14 cellular contexts compared by ENCODE assay signal in the genomic region with DNA sequence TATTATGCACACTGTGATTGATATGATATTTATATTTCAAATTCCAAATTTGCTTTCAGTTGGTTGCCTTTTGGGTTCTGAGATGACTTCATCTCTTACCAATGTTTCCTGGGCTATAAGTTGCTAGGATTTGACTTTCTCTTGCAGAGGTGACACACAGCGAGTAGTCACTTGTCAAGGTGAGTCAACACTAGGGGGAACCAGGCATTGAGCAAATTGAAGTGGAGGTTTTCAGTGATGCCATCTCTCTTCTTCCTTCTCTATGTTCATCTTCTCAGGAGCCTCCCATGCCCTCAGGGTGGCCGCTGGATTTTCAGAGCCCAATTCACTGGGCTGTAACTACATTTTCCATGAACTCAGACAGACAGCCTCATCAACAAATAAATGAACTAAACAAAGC. TPM values are rescaled to one million over a fixed set of nuclear protein-coding genes. Genes with fewer than 3 reads are reported as not detected.
DNase-seq lines count a peak whose midpoint lies in the region; ATAC-seq, FAIRE-seq and TF ChIP-seq lines count a peak whose summit lies in the region.
"Had no signal": no experiment of that assay in that cellular context is flagged by ENCODE, and none has a peak within 500 bp of the region (broad histone marks: within the 10 kb centered on the region; RNA-seq: fewer than 3 reads in every experiment).

No MANE protein-coding gene starts in this region.

- H3K4me3 ChIP-seq in PC-3 (ENCODE audit: low read length) (no peak overlapping the region), bronchial epithelial cell (ENCODE audit: low read depth, low read length) (no peak overlapping the region), ascending aorta (no peak overlapping the region)

- no peaks in the 10 kb centered on the region for H3K79me2 ChIP-seq in PC-3 (ENCODE audit: low read length)

- H3K27ac ChIP-seq in PC-3 (ENCODE audit: low read length) (peak overlapping the region; percentile 29; the same call in 1 of the 2 replicates), ascending aorta (no peak overlapping the region)

- no peaks in the 10 kb centered on the region for H3K9me2 ChIP-seq in PC-3 (replicated peaks; ENCODE audit: low read length)

- intact Hi-C loops in PC-3 (cut with micrococcal nuclease) (no loop called here), ascending aorta (cut with DNase I) (no loop called here)

- CTCF ChIA-PET in PC-3 (lab: Charles Lee), result no interaction called here

- TF ChIP-seq CTCF in PC-3 (conservative IDR thresholded peaks at IDR 0.05; ENCODE audit: low read depth, low read length) (peak; percentile 46; the same call in 1 of the 2 replicates), bronchial epithelial cell (IDR thresholded peaks at IDR 0.05; ENCODE audit: insufficient read depth, low read length, severe bottlenecking) (peak; percentile 30), ascending aorta (IDR thresholded peaks at IDR 0.05) (no peak)

- no peaks in the 10 kb centered on the region for H3K27me3 ChIP-seq in PC-3 (ENCODE audit: low read length)
- H3K27me3 ChIP-seq in bronchial epithelial cell (ENCODE audit: control insufficient read depth, insufficient read depth, low read length), result no peaks in the 10 kb centered on the region
- H3K27me3 ChIP-seq in ascending aorta, result no peaks in the 10 kb centered on the region

- POLR2A ChIA-PET in PC-3 (lab: Charles Lee; ENCODE audit: unreplicated experiment), result no interaction called here

- H3K4me2 ChIP-seq in PC-3 (ENCODE audit: low read length), result 0 out of 2 replicates have a peak overlapping the region, but pooled peaks have one; percentile 12

- no peaks in the 10 kb centered on the region for H4K20me1 ChIP-seq in PC-3 (ENCODE audit: low read length)

- H2AFZ ChIP-seq in PC-3 (ENCODE audit: low read length), result no peak overlapping the region

- H3K9ac ChIP-seq in PC-3 (ENCODE audit: low read length), result no peak overlapping the region

- no TSS peak for BruUV-seq in PC-3 (replicated peaks; lab: Mats Ljungman, UMichigan)

- H3K4me1 ChIP-seq in PC-3 (ENCODE audit: insufficient read depth, low read length) (peaks cover 54% of the 10 kb centered on the region), ascending aorta (no peaks in the 10 kb centered on the region)

- FAIRE-seq in bronchial epithelial cell (lab: Jason Lieb, UNC), result peak; percentile 40

- peak; percentile 20 for ATAC-seq in PC-3
- ATAC-seq: right cardiac atrium had no signal

- H3F3A ChIP-seq in PC-3 (ENCODE audit: low read length, unreplicated experiment), result peaks cover 11% of the 10 kb centered on the region

- H3K36me3 ChIP-seq in PC-3 (ENCODE audit: low read depth, low read length) (no peaks in the 10 kb centered on the region), bronchial epithelial cell (ENCODE audit: control insufficient read depth, insufficient read depth, low read length) (no peaks in the 10 kb centered on the region), ascending aorta (no peaks in the 10 kb centered on the region)

- H3K9me3 ChIP-seq in PC-3 (ENCODE audit: low read length) (no peaks in the 10 kb centered on the region), ascending aorta (no peaks in the 10 kb centered on the region)

- DNase-seq in A172 (ENCODE audit: low spot score), result peak; percentile 46
- DNase-seq in ELR (ENCODE audit: low read depth), result peak; percentile 84
- peak; percentile 69 for DNase-seq in PC-3
- peak; percentile 97 for DNase-seq in bronchial epithelial cell (ENCODE audit: low read depth)
- DNase-seq in AML-193 (lab: John Stamatoyannopoulos, UW), result no peak
- DNase-seq in OCI-M2 (lab: John Stamatoyannopoulos, UW; ENCODE audit: unreplicated experiment), result no peak
- DNase-seq in ascending aorta (ENCODE audit: low spot score in 2 of 2), result no peak
- DNase-seq in cortex of kidney (lab: John Stamatoyannopoulos, UW), result no peak
- DNase-seq: Calu3; NCI-H1092 treated with DMSO at 0.1 percent for 48 hours; right cardiac atrium; stimulated activated CD8-positive, alpha-beta memory T cell treated with anti-CD3 and anti-CD28 coated beads, Interleukin-4, amount 100 ng/mL, for 48 hours had no signal

RNA-seq across cellular contexts. Expression of a gene that starts 6.0 kb away (rescaled TPM):
- 53.0 and 100 TPM in 2 replicates for total RNA-seq in A172 (2014; rRNA removed; shearing (Covaris generic))
- total RNA-seq in PC-3 (2014; rRNA removed) (23.0 and 30.9 TPM in 2 replicates), bronchial epithelial cell (164 and 284 TPM in 2 replicates), ascending aorta (141 TPM)

RNA-seq across cellular contexts. Expression of a gene that starts 38.9 kb away (rescaled TPM):
- total RNA-seq in A172 (2014; rRNA removed; shearing (Covaris generic)), result not detected in 2 replicates
- not detected in 2 replicates for total RNA-seq in PC-3 (2014; rRNA removed)
- not detected in 2 replicates for total RNA-seq in bronchial epithelial cell
- not detected for total RNA-seq in ascending aorta
- total RNA-seq: activated T-helper 1 cell treated with anti-CD3 and anti-CD28 coated beads, Interleukin-12 subunit alpha, Interleukin-12 subunit beta, Interleukin-2, Interleukin-4 antibody, amounts not matched to agents 30 ng/mL and 10 ng/mL and 1 ng/mL, durations not matched to agents 14 hours and 24 hours and 36 hours; Calu3; liver; right cardiac atrium had no signal

Comparison
In these comparisons a context has a peak if more than half of its experiments do, and no peak if none do; other contexts are left out.
1. DNase-seq: peak in A172 (single experiment), ELR (single experiment), PC-3 (single experiment) and bronchial epithelial cell (single experiment); none in AML-193 (0 of 2), OCI-M2 (single experiment), ascending aorta (0 of 2) and cortex of kidney (single experiment).
2. CTCF ChIP-seq: peak in PC-3 (single experiment) and bronchial epithelial cell (single experiment); none in ascending aorta (0 of 3).